ENCODE assay signal across 26 cellular contexts in the genomic region with DNA sequence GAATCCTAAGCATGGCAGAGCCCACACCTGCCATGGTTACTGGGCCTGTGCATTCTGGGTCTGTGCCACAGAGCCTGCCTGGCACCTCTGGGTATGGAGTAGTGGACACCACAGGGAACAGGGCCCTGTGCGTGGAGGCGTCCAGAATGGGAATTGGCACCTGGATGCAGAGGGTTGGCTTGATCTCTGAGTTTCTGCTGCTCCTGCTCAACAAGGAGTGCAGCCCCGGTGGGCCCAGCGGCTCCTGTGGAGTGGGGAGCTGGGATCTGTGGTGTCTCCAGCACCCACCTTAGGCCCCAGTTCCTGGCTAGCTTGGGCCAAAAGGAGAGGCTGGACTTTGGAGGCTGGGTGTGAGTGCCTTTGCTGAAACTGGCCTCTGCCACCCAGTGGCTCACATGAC. TPM values are rescaled to one million over a fixed set of nuclear protein-coding genes. Genes with fewer than 3 reads are reported as not detected.
"Had no signal": no experiment of that assay in that cellular context is flagged by ENCODE, and none has a peak within 500 bp of the region (broad histone marks: within the 10 kb centered on the region; RNA-seq: fewer than 3 reads in every experiment).

No MANE protein-coding gene starts in this region.

- H3K4me2 ChIP-seq: KMS-11 had no signal

- H3K4me3 ChIP-seq: SK-N-MC had no signal

- DNase-seq: activated CD4-positive, alpha-beta memory T cell treated with anti-CD3 and anti-CD28 coated beads for 36 hours; activated CD4-positive, alpha-beta T cell treated with anti-CD3 and anti-CD28 coated beads, Interleukin-2, amount 10 ng/mL, durations not matched to agents 7 days and 5 days; activated CD4-positive, CD25-positive, alpha-beta regulatory T cell; activated CD8-positive, alpha-beta memory T cell treated with anti-CD3 and anti-CD28 coated beads for 24 hours; activated gamma-delta T cell treated with Interleukin-2 at 50 U/mL for 16 hours; activated naive CD4-positive, alpha-beta T cell treated with anti-CD3 and anti-CD28 coated beads, Interleukin-2, amount 10 ng/mL, durations not matched to agents 7 days and 5 days; activated naive CD8-positive, alpha-beta T cell treated with anti-CD3 and anti-CD28 coated beads for 36 hours; activated T-cell treated with anti-CD3 and anti-CD28 coated beads for 4 hours; activated T-cell treated with anti-CD3 and anti-CD28 coated beads, Interleukin-2, amount 50 U/mL, for 48 hours; caudate nucleus; MV-4-11; NCI-H1092 treated with DMSO at 0.1 percent for 48 hours; NCI-H1436 treated with DMSO at 0.1 percent for 48 hours; NCI-H187; NCI-H2171; NCI-H526 treated with DMSO at 0.1 percent for 48 hours; PC-3; T-cell; T-helper 2 cell; T1000 had no signal

- H3K27ac ChIP-seq: KMS-11, SK-N-MC had no signal

- FAIRE-seq: TTC549 had no signal

RNA-seq across cellular contexts. Expression of a gene that starts 7.9 kb away (rescaled TPM):
- total RNA-seq: activated CD4-positive, alpha-beta memory T cell treated with anti-CD3 and anti-CD28 coated beads for 36 hours; activated CD4-positive, alpha-beta T cell treated with anti-CD3 and anti-CD28 coated beads, Interleukin-2, amount 10 ng/mL, durations not matched to agents 7 days and 5 days; activated naive CD8-positive, alpha-beta T cell treated with anti-CD3 and anti-CD28 coated beads for 36 hours; activated T-helper 17 cell treated with anti-CD3 and anti-CD28 coated beads, Interleukin-2, amount 50 U/mL, for 72 hours; MCF 10A; PC-3; RPMI7951; T-cell had no signal
